ENCODE assay signal across 12 cellular contexts in genomic region chr12:75759842-75760260, GRCh38.
A peak's percentile ranks its signal among the peaks of the same experiment; 100 is the strongest.
DNase-seq lines count a peak whose midpoint lies in the region; ATAC-seq and TF ChIP-seq lines count a peak whose summit lies in the region.
"Had no signal": no experiment of that assay in that cellular context is flagged by ENCODE, and none has a peak within 500 bp of the region (broad histone marks: within the 10 kb centered on the region; RNA-seq: fewer than 3 reads in every experiment).

No MANE protein-coding gene starts in this region.

- TF ChIP-seq CTCF in brain (conservative IDR thresholded peaks at IDR 0.05) (no peak), retinal pigment epithelial cell (conservative IDR thresholded peaks at IDR 0.05; ENCODE audit: low read depth, low read length) (no peak), esophagus muscularis mucosa (IDR thresholded peaks at IDR 0.05) (no peak)

- peak overlapping the region in 4 of 5 experiments; percentile 16 to 86 (median 54) for H3K27ac Mint-ChIP-seq in brain
- H3K27ac Mint-ChIP-seq: IgD-negative memory B cell had no signal

- H3K36me3 ChIP-seq in esophagus muscularis mucosa = no peaks in the 10 kb centered on the region
- H3K36me3 ChIP-seq: ovary had no signal

- no peak for TF ChIP-seq POLR2A in esophagus muscularis mucosa (IDR thresholded peaks at IDR 0.05; ENCODE audit: low read depth)

- no peaks in the 10 kb centered on the region for H3K4me1 ChIP-seq in esophagus muscularis mucosa

- H3K4me3 ChIP-seq in retinal pigment epithelial cell (ENCODE audit: low read length) (no peak overlapping the region), esophagus muscularis mucosa (no peak overlapping the region)
- H3K4me3 ChIP-seq: ovary had no signal

- ATAC-seq in activated CD4-positive, CD25-positive, alpha-beta regulatory T cell treated with anti-CD3 and anti-CD28 coated beads, Interleukin-2, amount 50 U/mL, for 24 hours = peak; percentile 95 to 99
- peak; percentile 60 for ATAC-seq in HG03520 (IDR thresholded peaks at IDR 0.05; ENCODE audit: unreplicated experiment)

- intact Hi-C loops in esophagus muscularis mucosa (cut with DNase I) = no loop called here

- peak overlapping the region in 1 of 5 experiments; percentile 2 for H3K4me3 Mint-ChIP-seq in brain
- H3K4me3 Mint-ChIP-seq: IgD-negative memory B cell had no signal

- TF ChIP-seq EP300 in esophagus muscularis mucosa (IDR thresholded peaks at IDR 0.05) = no peak

- H3K4me1 Mint-ChIP-seq in brain = peaks cover 32% of the 10 kb centered on the region
- H3K4me1 Mint-ChIP-seq: IgD-negative memory B cell had no signal

- H3K36me3 Mint-ChIP-seq in brain = no peaks in the 10 kb centered on the region
- H3K36me3 Mint-ChIP-seq: IgD-negative memory B cell had no signal

- no peaks in the 10 kb centered on the region for H3K9me3 ChIP-seq in esophagus muscularis mucosa
- H3K9me3 ChIP-seq: ovary had no signal

- peaks cover 0 to 2% (median 0%) of the 10 kb centered on the region in 5 experiments for H3K9me3 Mint-ChIP-seq in brain
- H3K9me3 Mint-ChIP-seq: IgD-negative memory B cell had no signal

- no peaks in the 10 kb centered on the region for H3K27me3 ChIP-seq in esophagus muscularis mucosa
- H3K27me3 ChIP-seq: ovary had no signal

- H3K27me3 Mint-ChIP-seq in brain = peaks cover 4% of the 10 kb centered on the region
- H3K27me3 Mint-ChIP-seq: IgD-negative memory B cell had no signal

- H3K27ac ChIP-seq in esophagus muscularis mucosa (replicated peaks in 1 of 4) = no peak overlapping the region
- H3K27ac ChIP-seq: ovary had no signal

- WGBS in esophagus muscularis mucosa = 79% methylated on average over 1 of the region's 1 CpG

- DNase-seq in activated CD4-positive, CD25-positive, alpha-beta regulatory T cell treated with anti-CD3 and anti-CD28 coated beads, Interleukin-2, amount 50 U/mL, for 72 hours = no peak
- peak; percentile 41 for DNase-seq in retinal pigment epithelial cell (ENCODE audit: low read depth)
- DNase-seq in NCI-H510A treated with DMSO at 0.1 percent for 48 hours (lab: John Stamatoyannopoulos, UW) = no peak
- no peak for DNase-seq in NCI-H1092 (lab: John Stamatoyannopoulos, UW)
- DNase-seq in esophagus muscularis mucosa (ENCODE audit: extremely low spot score) = no peak
- DNase-seq: activated CD4-positive, CD25-positive, alpha-beta regulatory T cell; kidney; ovary had no signal
